22 cellular contexts compared by ENCODE assay signal in the genomic region with DNA sequence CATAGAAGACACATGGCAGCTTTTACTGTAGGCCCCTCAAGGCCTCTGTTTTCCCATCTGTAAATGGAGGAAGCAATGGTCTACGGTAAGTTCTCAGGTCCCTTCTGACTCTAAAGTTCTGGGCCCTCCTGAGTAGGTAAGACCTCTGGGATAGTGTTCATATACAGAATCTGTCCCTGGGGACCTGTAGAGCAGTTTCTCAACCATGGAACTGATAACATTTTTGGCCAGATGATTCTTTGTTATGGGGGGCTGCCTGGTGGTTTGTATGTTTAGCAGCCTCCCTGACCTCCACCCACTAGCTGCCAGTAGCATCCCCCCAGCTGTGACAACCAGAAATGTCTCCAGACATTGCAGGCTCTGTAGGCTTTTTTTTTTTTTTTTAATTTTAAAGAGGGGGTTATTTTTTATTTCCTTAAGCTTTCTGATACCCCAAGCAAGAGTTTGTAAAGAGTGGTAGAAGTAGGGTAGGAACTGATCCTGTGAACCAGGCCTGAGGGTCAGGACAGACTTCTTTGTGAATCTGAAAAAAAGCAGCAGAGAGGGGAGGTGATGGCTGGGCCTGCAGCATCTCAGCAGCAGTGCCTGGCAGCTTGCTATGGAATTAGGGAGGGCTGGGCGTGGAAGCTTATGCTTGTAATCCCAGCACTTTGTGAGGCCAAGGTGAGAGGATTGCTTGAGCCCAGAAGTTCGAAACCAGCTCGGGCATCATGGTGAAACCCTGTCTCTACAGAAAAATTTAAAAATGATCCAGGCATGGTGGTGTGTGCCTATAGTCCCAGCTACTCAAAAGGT. TPM values are rescaled to one million over a fixed set of nuclear protein-coding genes. Genes with fewer than 3 reads are reported as not detected.
DNase-seq lines count a peak whose midpoint lies in the region; ATAC-seq and TF ChIP-seq lines count a peak whose summit lies in the region.
"Had no signal": no experiment of that assay in that cellular context is flagged by ENCODE, and none has a peak within 500 bp of the region (broad histone marks: within the 10 kb centered on the region; RNA-seq: fewer than 3 reads in every experiment).

No MANE protein-coding gene starts in this region.

- TF ChIP-seq CTCF in natural killer cell (IDR thresholded peaks at IDR 0.05), result no peak

- POLR2A ChIA-PET in HEK293T (lab: Yijun Ruan, JAX), result no interaction called here
- POLR2A ChIA-PET in naive thymus-derived CD8-positive, alpha-beta T cell (lab: Charles Lee), result interaction anchor here (0.6 kb wide), 1 partner anchor 96 kb away, joined by 3 read pairs; no protein-coding TSS in a partner anchor

- H3K4me3 Mint-ChIP-seq in naive thymus-derived CD8-positive, alpha-beta T cell, result no peak overlapping the region
- no peak overlapping the region for H3K4me3 Mint-ChIP-seq in natural killer cell
- H3K4me3 Mint-ChIP-seq: activated CD4-positive, alpha-beta memory T cell treated with anti-CD3 and anti-CD28 coated beads, Interleukin-2, amount 10 ng/mL, durations not matched to agents 7 days and 5 days; activated naive CD4-positive, alpha-beta T cell treated with anti-CD3 and anti-CD28 coated beads for 36 hours; effector memory CD8-positive, alpha-beta T cell; T-helper 17 cell had no signal

- no peaks in the 10 kb centered on the region for H3K9me3 Mint-ChIP-seq in naive thymus-derived CD8-positive, alpha-beta T cell
- no peaks in the 10 kb centered on the region for H3K9me3 Mint-ChIP-seq in natural killer cell
- H3K9me3 Mint-ChIP-seq: activated CD4-positive, alpha-beta memory T cell treated with anti-CD3 and anti-CD28 coated beads, Interleukin-2, amount 10 ng/mL, durations not matched to agents 7 days and 5 days; activated naive CD4-positive, alpha-beta T cell treated with anti-CD3 and anti-CD28 coated beads for 36 hours; effector memory CD8-positive, alpha-beta T cell had no signal

- H3K4me1 Mint-ChIP-seq in naive thymus-derived CD8-positive, alpha-beta T cell, result no peaks in the 10 kb centered on the region
- H3K4me1 Mint-ChIP-seq in natural killer cell, result no peaks in the 10 kb centered on the region
- H3K4me1 Mint-ChIP-seq: activated CD4-positive, alpha-beta memory T cell treated with anti-CD3 and anti-CD28 coated beads, Interleukin-2, amount 10 ng/mL, durations not matched to agents 7 days and 5 days had no signal

- DNase-seq in left cardiac atrium (no peak), Right ventricle myocardium inferior (ENCODE audit: missing footprints) (no peak), left ventricle myocardium superior (no peak), sciatic nerve (ENCODE audit: low spot score) (no peak), HEK293T (ENCODE audit: extremely low spot score) (no peak), natural killer cell (no peak)
- DNase-seq in naive thymus-derived CD8-positive, alpha-beta T cell, result no peak
- DNase-seq: activated CD4-positive, alpha-beta memory T cell treated with anti-CD3 and anti-CD28 coated beads, Interleukin-2, amount 10 ng/mL, durations not matched to agents 7 days and 5 days; activated naive CD4-positive, alpha-beta T cell treated with anti-CD3 and anti-CD28 coated beads for 36 hours; activated T-cell treated with anti-CD3 and anti-CD28 coated beads, Interleukin-2, amount 50 U/mL, for 1 hour; cerebellar nuclear complex; effector memory CD8-positive, alpha-beta T cell; H7; kidney; NCI-H1436 treated with DMSO at 0.1 percent for 48 hours; NCI-H2171; NCI-H69; SJCRH30; T-helper 17 cell had no signal

- intact Hi-C loops in left cardiac atrium (cut with DNase I), result no loop called here
- intact Hi-C loops in Right ventricle myocardium inferior (cut with DNase I), result no loop called here
- intact Hi-C loops in left ventricle myocardium superior (cut with micrococcal nuclease), result no loop called here
- intact Hi-C loops in sciatic nerve (cut with DNase I), result no loop called here
- intact Hi-C loops in natural killer cell (cut with micrococcal nuclease), result no loop called here

- CTCF ChIA-PET in HEK293T (lab: Yijun Ruan, JAX), result interaction anchor here (0.9 kb wide), 1 partner anchor 41 kb away, joined by 3 read pairs; no protein-coding TSS in a partner anchor

- ATAC-seq in left cardiac atrium (peak; percentile 3 to 7), Right ventricle myocardium inferior (no peak), left ventricle myocardium superior (peak; percentile 3), sciatic nerve (peak; percentile 7), natural killer cell (no peak), HG02610 (IDR thresholded peaks at IDR 0.05; ENCODE audit: unreplicated experiment) (no peak)
- no peak for ATAC-seq in naive thymus-derived CD8-positive, alpha-beta T cell
- ATAC-seq: effector memory CD8-positive, alpha-beta T cell; T-helper 17 cell had no signal

- H3K27me3 Mint-ChIP-seq in naive thymus-derived CD8-positive, alpha-beta T cell, result peaks cover 0 to 2% (median 0%) of the 10 kb centered on the region in 5 donors
- H3K27me3 Mint-ChIP-seq in natural killer cell (ENCODE audit: low read depth in 2 of 2), result peaks cover 3 to 5% of the 10 kb centered on the region in 2 donors

- peak overlapping the region in 1 of 10 donors; percentile 19 for H3K27ac Mint-ChIP-seq in naive thymus-derived CD8-positive, alpha-beta T cell
- no peak overlapping the region for H3K27ac Mint-ChIP-seq in natural killer cell
- H3K27ac Mint-ChIP-seq: activated CD4-positive, alpha-beta memory T cell treated with anti-CD3 and anti-CD28 coated beads, Interleukin-2, amount 10 ng/mL, durations not matched to agents 7 days and 5 days; activated naive CD4-positive, alpha-beta T cell treated with anti-CD3 and anti-CD28 coated beads for 36 hours; effector memory CD8-positive, alpha-beta T cell; T-helper 17 cell had no signal

- H3K36me3 Mint-ChIP-seq in naive thymus-derived CD8-positive, alpha-beta T cell, result no peaks in the 10 kb centered on the region
- H3K36me3 Mint-ChIP-seq in natural killer cell, result no peaks in the 10 kb centered on the region

TF ChIP-seq in HEK293T, 16 proteins besides CTCF, POLR2A, EP300 and RAD21:
- TF ChIP-seq FOXA1 (IDR thresholded peaks at IDR 0.05), result no peak

RNA-seq across cellular contexts. Expression of a gene that starts 20.2 kb away (rescaled TPM):
- total RNA-seq in left cardiac atrium (10 to 100 TPM; 32.9 to 38.3 TPM), Right ventricle myocardium inferior (73.6 TPM), left ventricle myocardium superior (81.0 TPM), sciatic nerve (48.4 TPM), natural killer cell (1 to 10 TPM in 1 of 3 donors, under 1 TPM in 2; 0.75 to 1.5 (median 0.94) TPM)
- 10 to 100 TPM; 32.4 to 37.7 TPM for total RNA-seq in naive thymus-derived CD8-positive, alpha-beta T cell
- 10 to 100 TPM; 22.5 to 44.4 (median 30.1) TPM for polyA plus RNA-seq in naive thymus-derived CD8-positive, alpha-beta T cell
- total RNA-seq: A172, OCI-LY7, SJCRH30 had no signal

RNA-seq across cellular contexts. Expression of a gene that starts 39.2 kb away (rescaled TPM):
- 10 to 100 TPM; 36.4 to 39.9 TPM for total RNA-seq in left cardiac atrium
- 44.3 TPM for total RNA-seq in Right ventricle myocardium inferior
- total RNA-seq in left ventricle myocardium superior, result 47.3 TPM
- 109 TPM for total RNA-seq in sciatic nerve
- total RNA-seq in naive thymus-derived CD8-positive, alpha-beta T cell, result 1 to 10 TPM; 2.3 to 2.5 TPM
- polyA plus RNA-seq in naive thymus-derived CD8-positive, alpha-beta T cell, result 1 to 10 TPM in 2 of 3 donors, under 1 TPM in 1; 0.61 to 1.2 (median 1.1) TPM
- under 1 TPM; 0.25 to 0.70 (median 0.59) TPM for total RNA-seq in natural killer cell

Comparison
In these comparisons a context has a peak if more than half of its experiments do, and no peak if none do; other contexts are left out.
1. ATAC-seq: peak in left cardiac atrium (2 of 2), left ventricle myocardium superior (single experiment) and sciatic nerve (single experiment); none in Right ventricle myocardium inferior (single experiment), naive thymus-derived CD8-positive, alpha-beta T cell (0 of 2), natural killer cell (0 of 3) and HG02610 (single experiment).
2. RNA of a gene that starts 20.2 kb away (total RNA-seq): 81.0 TPM in left ventricle myocardium superior (single experiment), 73.6 TPM in Right ventricle myocardium inferior (single experiment), 48.4 TPM in sciatic nerve (single experiment), 32.9 to 38.3 TPM in left cardiac atrium and 32.4 to 37.7 TPM in naive thymus-derived CD8-positive, alpha-beta T cell; 0.75 to 1.5 TPM in natural killer cell; every median in the first group is over 10 times any median in the second.
3. RNA of a gene that starts 39.2 kb away (total RNA-seq): 109 TPM in sciatic nerve (single experiment), 47.3 TPM in left ventricle myocardium superior (single experiment), 44.3 TPM in Right ventricle myocardium inferior (single experiment) and 36.4 to 39.9 TPM in left cardiac atrium; 2.3 to 2.5 TPM in naive thymus-derived CD8-positive, alpha-beta T cell and 0.25 to 0.70 TPM in natural killer cell; every median in the first group is over 10 times any median in the second.